Comparison of ENCODE assay signal across 8 cellular contexts in genomic region chr20:63522091-63522868, GRCh38. TPM values are rescaled to one million over a fixed set of nuclear protein-coding genes. Genes with fewer than 3 reads are reported as not detected.
DNase-seq lines count a peak whose midpoint lies in the region; ATAC-seq and TF ChIP-seq lines count a peak whose summit lies in the region.

No MANE protein-coding gene starts in this region.

- H3K9ac ChIP-seq in iPS-15b (ENCODE audit: low read depth, low read length) = no peak overlapping the region

- no peaks in the 10 kb centered on the region for H3K9me3 ChIP-seq in iPS-15b (ENCODE audit: control insufficient read depth, insufficient read depth, low read length)

- intact Hi-C loops in lower leg skin (cut with DNase I; ENCODE audit: low total_unique reads) = no loop called here

- no peak for TF ChIP-seq CTCF in lower leg skin (IDR thresholded peaks at IDR 0.05)

- peaks cover 6% of the 10 kb centered on the region for H3K4me1 Mint-ChIP-seq in T-helper 2 cell treated with Interferon-gamma antibody and Interleukin-4, amounts not matched to agents 5 μg/mL and 100 μg/mL, for 36 hours (ENCODE audit: low read depth)
- H3K4me1 Mint-ChIP-seq in activated naive CD8-positive, alpha-beta T cell treated with anti-CD3 and anti-CD28 coated beads, Interleukin-2, amount 50 U/mL, for 24 hours = peaks cover 6% of the 10 kb centered on the region
- peaks cover 12% of the 10 kb centered on the region for H3K4me1 Mint-ChIP-seq in stimulated activated effector memory CD8-positive, alpha-beta T cell treated with anti-CD3 and anti-CD28 coated beads, Interleukin-12 subunit alpha, Interleukin-12 subunit beta, amount 100 ng/mL, for 72 hours

- TF ChIP-seq POLR2A in lower leg skin (IDR thresholded peaks at IDR 0.05) = no peak

- H3K4me3 ChIP-seq in iPS-15b (ENCODE audit: low read depth, low read length) = peak overlapping the region; percentile 37
- no peak overlapping the region for H3K4me3 ChIP-seq in lower leg skin (ENCODE audit: low read depth, poor library complexity, severe bottlenecking)

- no peak for ATAC-seq in activated naive CD8-positive, alpha-beta T cell treated with anti-CD3 and anti-CD28 coated beads, Interleukin-2, amount 50 U/mL, for 24 hours
- no peak for ATAC-seq in stimulated activated effector memory CD8-positive, alpha-beta T cell treated with anti-CD3 and anti-CD28 coated beads, Interleukin-12 subunit alpha, Interleukin-12 subunit beta, amount 100 ng/mL, for 72 hours
- no peak for ATAC-seq in HG02763 (IDR thresholded peaks at IDR 0.05; ENCODE audit: unreplicated experiment)
- ATAC-seq in GM18870 (IDR thresholded peaks at IDR 0.05; ENCODE audit: unreplicated experiment) = no peak

- 77 to 93% methylated on average over 3 to 8 of the region's 13 CpGs for WGBS in lower leg skin, 2 donors

- peak overlapping the region; percentile 75 for H3K27ac Mint-ChIP-seq in T-helper 2 cell treated with Interferon-gamma antibody and Interleukin-4, amounts not matched to agents 5 μg/mL and 100 μg/mL, for 36 hours
- no peak overlapping the region for H3K27ac Mint-ChIP-seq in activated naive CD8-positive, alpha-beta T cell treated with anti-CD3 and anti-CD28 coated beads, Interleukin-2, amount 50 U/mL, for 24 hours
- peak overlapping the region; percentile 90 for H3K27ac Mint-ChIP-seq in stimulated activated effector memory CD8-positive, alpha-beta T cell treated with anti-CD3 and anti-CD28 coated beads, Interleukin-12 subunit alpha, Interleukin-12 subunit beta, amount 100 ng/mL, for 72 hours

- H3K36me3 ChIP-seq in iPS-15b (ENCODE audit: control insufficient read depth, insufficient read depth, low read length) = peaks cover 19% of the 10 kb centered on the region

- peaks cover 25% of the 10 kb centered on the region for H3K36me3 Mint-ChIP-seq in T-helper 2 cell treated with Interferon-gamma antibody and Interleukin-4, amounts not matched to agents 5 μg/mL and 100 μg/mL, for 36 hours (ENCODE audit: low read depth)
- H3K36me3 Mint-ChIP-seq in activated naive CD8-positive, alpha-beta T cell treated with anti-CD3 and anti-CD28 coated beads, Interleukin-2, amount 50 U/mL, for 24 hours (ENCODE audit: low read depth) = peaks cover 20% of the 10 kb centered on the region
- H3K36me3 Mint-ChIP-seq in stimulated activated effector memory CD8-positive, alpha-beta T cell treated with anti-CD3 and anti-CD28 coated beads, Interleukin-12 subunit alpha, Interleukin-12 subunit beta, amount 100 ng/mL, for 72 hours = peaks cover 35% of the 10 kb centered on the region

- H3K4me1 ChIP-seq in iPS-15b (ENCODE audit: control insufficient read depth, insufficient read depth, low read length) = no peaks in the 10 kb centered on the region

- no peaks in the 10 kb centered on the region for H3K9me3 Mint-ChIP-seq in T-helper 2 cell treated with Interferon-gamma antibody and Interleukin-4, amounts not matched to agents 5 μg/mL and 100 μg/mL, for 36 hours
- H3K9me3 Mint-ChIP-seq in activated naive CD8-positive, alpha-beta T cell treated with anti-CD3 and anti-CD28 coated beads, Interleukin-2, amount 50 U/mL, for 24 hours = no peaks in the 10 kb centered on the region
- H3K9me3 Mint-ChIP-seq in stimulated activated effector memory CD8-positive, alpha-beta T cell treated with anti-CD3 and anti-CD28 coated beads, Interleukin-12 subunit alpha, Interleukin-12 subunit beta, amount 100 ng/mL, for 72 hours = peaks cover 5% of the 10 kb centered on the region

- no peaks in the 10 kb centered on the region for H3K27me3 ChIP-seq in iPS-15b (ENCODE audit: control insufficient read depth, insufficient read depth, low read length)

- no peak for DNase-seq in T-helper 2 cell treated with Interferon-gamma antibody and Interleukin-4, amounts not matched to agents 5 μg/mL and 100 μg/mL, for 36 hours (ENCODE audit: low spot score)
- DNase-seq in T-helper 2 cell (no peak), lower leg skin (ENCODE audit: low spot score in 2 of 2) (no peak)
- DNase-seq in activated naive CD8-positive, alpha-beta T cell treated with anti-CD3 and anti-CD28 coated beads, Interleukin-2, amount 50 U/mL, for 24 hours = no peak
- DNase-seq in stimulated activated effector memory CD8-positive, alpha-beta T cell treated with anti-CD3 and anti-CD28 coated beads, Interleukin-12 subunit alpha, Interleukin-12 subunit beta, amount 100 ng/mL, for 72 hours (ENCODE audit: low spot score in 2 of 2) = peak in 1 of 2 donors; percentile 49

- H3K27me3 Mint-ChIP-seq in T-helper 2 cell treated with Interferon-gamma antibody and Interleukin-4, amounts not matched to agents 5 μg/mL and 100 μg/mL, for 36 hours (ENCODE audit: low read depth) = no peaks in the 10 kb centered on the region
- H3K27me3 Mint-ChIP-seq in activated naive CD8-positive, alpha-beta T cell treated with anti-CD3 and anti-CD28 coated beads, Interleukin-2, amount 50 U/mL, for 24 hours = no peaks in the 10 kb centered on the region

- H3K4me3 Mint-ChIP-seq in T-helper 2 cell treated with Interferon-gamma antibody and Interleukin-4, amounts not matched to agents 5 μg/mL and 100 μg/mL, for 36 hours = peak overlapping the region; percentile 61
- H3K4me3 Mint-ChIP-seq in activated naive CD8-positive, alpha-beta T cell treated with anti-CD3 and anti-CD28 coated beads, Interleukin-2, amount 50 U/mL, for 24 hours = peak overlapping the region; percentile 51
- H3K4me3 Mint-ChIP-seq in stimulated activated effector memory CD8-positive, alpha-beta T cell treated with anti-CD3 and anti-CD28 coated beads, Interleukin-12 subunit alpha, Interleukin-12 subunit beta, amount 100 ng/mL, for 72 hours = peak overlapping the region; percentile 77

RNA-seq across cellular contexts. Expression of gene PPDPF, which starts 1.7 kb away (rescaled TPM):
- total RNA-seq in lower leg skin = 100 to 1,000 TPM; 122 to 426 (median 348) TPM

RNA-seq across cellular contexts. Expression of gene PTK6, which starts 14.9 kb away (rescaled TPM):
- total RNA-seq in lower leg skin = 100 to 1,000 TPM in 1 of 4 donors, 10 to 100 TPM in 3; 72.4 to 101 (median 79.9) TPM

RNA-seq across cellular contexts. Expression of gene EEF1A2, which starts 23.4 kb away (rescaled TPM):
- total RNA-seq in lower leg skin = 10 to 100 TPM; 13.3 to 26.8 (median 22.9) TPM

RNA-seq across cellular contexts. Expression of gene SRMS, which starts 25.3 kb away (rescaled TPM):
- total RNA-seq in lower leg skin = under 1 TPM in 3 of 4 donors, not detected in 1; 0.16 to 0.59 (median 0.37) TPM

RNA-seq across cellular contexts. Expression of gene FNDC11, which starts 31.7 kb away (rescaled TPM):
- total RNA-seq in lower leg skin = under 1 TPM in 2 of 4 donors, not detected in 2; 0.12 to 0.39 TPM
